In the genomic region with DNA sequence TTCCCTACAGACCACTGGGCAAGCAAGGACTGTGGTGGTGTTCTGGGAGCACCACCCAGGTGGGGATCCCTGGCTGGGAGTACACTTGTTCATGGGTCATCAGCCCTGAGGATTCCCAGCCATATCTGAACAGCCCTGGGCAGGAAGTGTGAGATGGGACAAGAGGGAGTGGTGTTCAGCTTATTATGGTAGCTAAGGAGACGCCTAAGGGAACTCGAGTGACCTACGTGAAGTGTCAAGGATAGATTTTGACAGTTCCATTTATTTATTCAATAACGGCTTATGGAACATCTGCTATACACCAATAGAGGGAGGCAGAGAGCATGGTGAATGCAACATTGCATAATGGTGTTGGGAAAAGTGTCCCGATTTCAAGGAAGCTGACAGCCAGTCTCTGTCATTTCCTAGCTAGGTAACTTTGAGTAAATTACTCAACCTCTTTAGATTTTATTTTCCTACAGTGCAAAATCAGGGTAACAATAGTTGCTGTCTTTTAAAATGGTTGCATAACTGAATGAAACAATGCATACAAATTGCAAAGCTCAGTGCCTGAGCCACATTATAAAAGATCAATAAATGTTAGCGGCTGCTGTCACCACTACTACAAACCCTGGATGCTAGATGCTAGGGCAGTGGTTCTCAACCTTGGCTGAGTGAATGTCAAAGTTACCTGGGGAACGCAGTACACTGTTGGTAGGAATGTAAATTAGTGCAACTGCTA, we compare ENCODE assay signal across 8 cellular contexts.
DNase-seq lines count a peak whose midpoint lies in the region; ATAC-seq, FAIRE-seq and TF ChIP-seq lines count a peak whose summit lies in the region.

No MANE protein-coding gene starts in this region.

- H3K4me3 ChIP-seq in SK-N-SH (ENCODE audit: low read depth in 2 of 2, low read length in 1 of 2) (no peak overlapping the region), gastrocnemius medialis (no peak overlapping the region)
- no peak overlapping the region for H3K4me3 ChIP-seq in CD8-positive, alpha-beta T cell (ENCODE audit: low read depth, low read length)

- H3K9me3 ChIP-seq in SK-N-SH (no peaks in the 10 kb centered on the region), gastrocnemius medialis (no peaks in the 10 kb centered on the region)
- no peaks in the 10 kb centered on the region for H3K9me3 ChIP-seq in CD8-positive, alpha-beta T cell (ENCODE audit: low read length)

- no peak for TF ChIP-seq POLR2A in gastrocnemius medialis (IDR thresholded peaks at IDR 0.05)

- H3K36me3 ChIP-seq in SK-N-SH (replicated peaks in 1 of 2; ENCODE audit: control insufficient read depth in 1 of 2, insufficient read depth in 2 of 2, low read length in 1 of 2) (no peaks in the 10 kb centered on the region), gastrocnemius medialis (no peaks in the 10 kb centered on the region)
- H3K36me3 ChIP-seq in CD8-positive, alpha-beta T cell (ENCODE audit: insufficient read depth, low read length) = no peaks in the 10 kb centered on the region

- no peaks in the 10 kb centered on the region for H3K27me3 ChIP-seq in SK-N-SH (ENCODE audit: insufficient read depth)
- H3K27me3 ChIP-seq in gastrocnemius medialis = no peaks in the 10 kb centered on the region
- no peaks in the 10 kb centered on the region for H3K27me3 ChIP-seq in CD8-positive, alpha-beta T cell (ENCODE audit: insufficient read depth, low read length)

- no peaks in the 10 kb centered on the region for H3K9me2 ChIP-seq in SK-N-SH

- FAIRE-seq in frontal cortex (lab: Jason Lieb, UNC) = no peak

- intact Hi-C loops in gastrocnemius medialis (cut with DNase I; ENCODE audit: low total_unique reads) = no loop called here
- intact Hi-C loops in CD8-positive, alpha-beta T cell (cut with DNase I, micrococcal nuclease) = no loop called here

- peaks cover 6% of the 10 kb centered on the region for H3K9me3 Mint-ChIP-seq in CD8-positive, alpha-beta T cell

- no peaks in the 10 kb centered on the region for H3F3A ChIP-seq in SK-N-SH (replicated peaks; ENCODE audit: insufficient read depth)

- no peak for TF ChIP-seq EP300 in SK-N-SH (IDR thresholded peaks at IDR 0.05; ENCODE audit: borderline replicate concordance in 1 of 2, low read depth in 1 of 2, low read length in 1 of 2)

- H3K27me3 Mint-ChIP-seq in CD8-positive, alpha-beta T cell (ENCODE audit: low read depth) = peaks cover 7% of the 10 kb centered on the region

- no peaks in the 10 kb centered on the region for H4K20me1 ChIP-seq in SK-N-SH (ENCODE audit: insufficient read depth)

- no peaks in the 10 kb centered on the region for H3K79me2 ChIP-seq in SK-N-SH (ENCODE audit: insufficient read depth)

- WGBS in SK-N-SH (ENCODE audit: low lambda C conversion rate) = 13% methylated on average over 7 of the region's 7 CpGs

- no peak overlapping the region for H2AFZ ChIP-seq in SK-N-SH (ENCODE audit: low read depth)

- TF ChIP-seq CTCF in SK-N-SH (IDR thresholded peaks at IDR 0.05) (peak; percentile 45), gastrocnemius medialis (IDR thresholded peaks at IDR 0.05 in 4 of 5, conservative IDR thresholded peaks at IDR 0.05 in 1 of 5) (peak in 4 of 5 experiments; percentile 34 to 49 (median 47))
- no peak for TF ChIP-seq CTCF in CD8-positive, alpha-beta T cell (IDR thresholded peaks at IDR 0.05)

- H3K9ac ChIP-seq in SK-N-SH = no peak overlapping the region

- DNase-seq in SK-N-SH = peak; percentile 33
- DNase-seq in OCI-M1 (lab: John Stamatoyannopoulos, UW) = peak; percentile 57
- DNase-seq in frontal cortex (ENCODE audit: low spot score in 2 of 2) = peak; percentile 2 to 25
- DNase-seq in gastrocnemius medialis = no peak
- no peak for DNase-seq in 8988T
- no peak for DNase-seq in CD8-positive, alpha-beta T cell

- H3K4me2 ChIP-seq in SK-N-SH = no peak overlapping the region

- H3K27ac ChIP-seq in SK-N-SH (ENCODE audit: low read depth in 2 of 2, low read length in 1 of 2) (no peak overlapping the region), gastrocnemius medialis (no peak overlapping the region)
- no peak overlapping the region for H3K27ac ChIP-seq in CD8-positive, alpha-beta T cell (ENCODE audit: low read depth, low read length)

- ATAC-seq in SK-N-SH treated with all-trans-retinoic acid at 6 μM for 48 hours (no peak), gastrocnemius medialis (no peak), HG02571 (IDR thresholded peaks at IDR 0.05; ENCODE audit: unreplicated experiment) (no peak)
- ATAC-seq in CD8-positive, alpha-beta T cell = no peak

- H3K36me3 Mint-ChIP-seq in CD8-positive, alpha-beta T cell = no peaks in the 10 kb centered on the region

- H3K4me1 Mint-ChIP-seq in CD8-positive, alpha-beta T cell (ENCODE audit: low read depth) = no peaks in the 10 kb centered on the region

- H3K4me1 ChIP-seq in SK-N-SH (ENCODE audit: control insufficient read depth in 1 of 2, insufficient read depth in 2 of 2, low read depth in 1 of 2, low read length in 1 of 2) (no peaks in the 10 kb centered on the region), gastrocnemius medialis (no peaks in the 10 kb centered on the region)
- H3K4me1 ChIP-seq in CD8-positive, alpha-beta T cell (ENCODE audit: insufficient read depth, low read length) = no peaks in the 10 kb centered on the region

- CTCF ChIA-PET in SK-N-SH (lab: Yijun Ruan, JAX) = interaction anchor here (0.6 to 3.3 kb wide), 30 partner anchors 10 to 862 kb away, joined by 3 to 32 read pairs (median 4); a partner anchor contains a TSS
- CTCF ChIA-PET in CD8-positive, alpha-beta T cell (lab: Charles Lee) = interaction anchor here (1.2 kb wide), 1 partner anchor 8 kb away, joined by 3 read pairs; no protein-coding TSS in a partner anchor

- POLR2A ChIA-PET in SK-N-SH (lab: Yijun Ruan, JAX) = no interaction called here
- POLR2A ChIA-PET in CD8-positive, alpha-beta T cell (lab: Charles Lee) = no interaction called here

- H3K27ac Mint-ChIP-seq in CD8-positive, alpha-beta T cell = no peak overlapping the region

- in situ Hi-C loops in gastrocnemius medialis (cut with MboI; ENCODE audit: low sequenced_read_pairs in 4 of 4) = loop anchor here in 1 of 4 donors (10.0 kb wide), 1 partner anchor 537 kb away; a partner anchor contains a TSS

- H3K4me3 Mint-ChIP-seq in CD8-positive, alpha-beta T cell = no peak overlapping the region

- TF ChIP-seq RAD21 in SK-N-SH (IDR thresholded peaks at IDR 0.05; ENCODE audit: low read length) = peak; percentile 67

TF ChIP-seq in SK-N-SH, 30 proteins besides CTCF, POLR2A, EP300 and RAD21:
- TF ChIP-seq RXRA (IDR thresholded peaks at IDR 0.05; ENCODE audit: borderline replicate concordance, low read depth) = no peak
- peak; percentile 54; the same call in 1 of the 2 replicates for TF ChIP-seq SMC3 (IDR thresholded peaks at IDR 0.05; ENCODE audit: low read depth, low read length)

TF ChIP-seq in SK-N-SH treated with all-trans-retinoic acid at 6 μM for 48 hours, 23 proteins besides CTCF, POLR2A, EP300 and RAD21 (continues in another document):
- no peak for TF ChIP-seq ESRRG (CRISPR knock-in tag; IDR thresholded peaks at IDR 0.05)
- TF ChIP-seq CSDC2 (CRISPR knock-in tag; IDR thresholded peaks at IDR 0.05) = no peak
- TF ChIP-seq ZFP3 (CRISPR knock-in tag; IDR thresholded peaks at IDR 0.05) = no peak
- TF ChIP-seq, protein P1, sequence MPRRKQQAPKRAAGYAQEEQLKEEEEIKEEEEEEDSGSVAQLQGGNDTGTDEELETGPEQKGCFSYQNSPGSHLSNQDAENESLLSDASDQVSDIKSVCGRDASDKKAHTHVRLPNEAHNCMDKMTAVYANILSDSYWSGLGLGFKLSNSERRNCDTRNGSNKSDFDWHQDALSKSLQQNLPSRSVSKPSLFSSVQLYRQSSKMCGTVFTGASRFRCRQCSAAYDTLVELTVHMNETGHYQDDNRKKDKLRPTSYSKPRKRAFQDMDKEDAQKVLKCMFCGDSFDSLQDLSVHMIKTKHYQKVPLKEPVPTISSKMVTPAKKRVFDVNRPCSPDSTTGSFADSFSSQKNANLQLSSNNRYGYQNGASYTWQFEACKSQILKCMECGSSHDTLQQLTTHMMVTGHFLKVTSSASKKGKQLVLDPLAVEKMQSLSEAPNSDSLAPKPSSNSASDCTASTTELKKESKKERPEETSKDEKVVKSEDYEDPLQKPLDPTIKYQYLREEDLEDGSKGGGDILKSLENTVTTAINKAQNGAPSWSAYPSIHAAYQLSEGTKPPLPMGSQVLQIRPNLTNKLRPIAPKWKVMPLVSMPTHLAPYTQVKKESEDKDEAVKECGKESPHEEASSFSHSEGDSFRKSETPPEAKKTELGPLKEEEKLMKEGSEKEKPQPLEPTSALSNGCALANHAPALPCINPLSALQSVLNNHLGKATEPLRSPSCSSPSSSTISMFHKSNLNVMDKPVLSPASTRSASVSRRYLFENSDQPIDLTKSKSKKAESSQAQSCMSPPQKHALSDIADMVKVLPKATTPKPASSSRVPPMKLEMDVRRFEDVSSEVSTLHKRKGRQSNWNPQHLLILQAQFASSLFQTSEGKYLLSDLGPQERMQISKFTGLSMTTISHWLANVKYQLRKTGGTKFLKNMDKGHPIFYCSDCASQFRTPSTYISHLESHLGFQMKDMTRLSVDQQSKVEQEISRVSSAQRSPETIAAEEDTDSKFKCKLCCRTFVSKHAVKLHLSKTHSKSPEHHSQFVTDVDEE (CRISPR knock-in tag; IDR thresholded peaks at IDR 0.05) = no peak
- TF ChIP-seq, protein P2, sequence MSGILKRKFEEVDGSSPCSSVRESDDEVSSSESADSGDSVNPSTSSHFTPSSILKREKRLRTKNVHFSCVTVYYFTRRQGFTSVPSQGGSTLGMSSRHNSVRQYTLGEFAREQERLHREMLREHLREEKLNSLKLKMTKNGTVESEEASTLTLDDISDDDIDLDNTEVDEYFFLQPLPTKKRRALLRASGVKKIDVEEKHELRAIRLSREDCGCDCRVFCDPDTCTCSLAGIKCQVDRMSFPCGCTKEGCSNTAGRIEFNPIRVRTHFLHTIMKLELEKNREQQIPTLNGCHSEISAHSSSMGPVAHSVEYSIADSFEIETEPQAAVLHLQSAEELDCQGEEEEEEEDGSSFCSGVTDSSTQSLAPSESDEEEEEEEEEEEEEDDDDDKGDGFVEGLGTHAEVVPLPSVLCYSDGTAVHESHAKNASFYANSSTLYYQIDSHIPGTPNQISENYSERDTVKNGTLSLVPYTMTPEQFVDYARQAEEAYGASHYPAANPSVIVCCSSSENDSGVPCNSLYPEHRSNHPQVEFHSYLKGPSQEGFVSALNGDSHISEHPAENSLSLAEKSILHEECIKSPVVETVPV (CRISPR knock-in tag; IDR thresholded peaks at IDR 0.05) = no peak
- no peak for TF ChIP-seq RARB (CRISPR knock-in tag; IDR thresholded peaks at IDR 0.05)
- TF ChIP-seq ZNF8 (CRISPR knock-in tag; IDR thresholded peaks at IDR 0.05) = no peak
- TF ChIP-seq ZNF70 (CRISPR knock-in tag; IDR thresholded peaks at IDR 0.05) = no peak

Comparison
In these comparisons a context has a peak if more than half of its experiments do, and no peak if none do; other contexts are left out.
1. DNase-seq: peak in SK-N-SH (single experiment), OCI-M1 (single experiment) and frontal cortex (2 of 2); none in gastrocnemius medialis (0 of 2), 8988T (single experiment) and CD8-positive, alpha-beta T cell (0 of 7).